ENCODE assay signal across 1 cellular context in the genomic region with DNA sequence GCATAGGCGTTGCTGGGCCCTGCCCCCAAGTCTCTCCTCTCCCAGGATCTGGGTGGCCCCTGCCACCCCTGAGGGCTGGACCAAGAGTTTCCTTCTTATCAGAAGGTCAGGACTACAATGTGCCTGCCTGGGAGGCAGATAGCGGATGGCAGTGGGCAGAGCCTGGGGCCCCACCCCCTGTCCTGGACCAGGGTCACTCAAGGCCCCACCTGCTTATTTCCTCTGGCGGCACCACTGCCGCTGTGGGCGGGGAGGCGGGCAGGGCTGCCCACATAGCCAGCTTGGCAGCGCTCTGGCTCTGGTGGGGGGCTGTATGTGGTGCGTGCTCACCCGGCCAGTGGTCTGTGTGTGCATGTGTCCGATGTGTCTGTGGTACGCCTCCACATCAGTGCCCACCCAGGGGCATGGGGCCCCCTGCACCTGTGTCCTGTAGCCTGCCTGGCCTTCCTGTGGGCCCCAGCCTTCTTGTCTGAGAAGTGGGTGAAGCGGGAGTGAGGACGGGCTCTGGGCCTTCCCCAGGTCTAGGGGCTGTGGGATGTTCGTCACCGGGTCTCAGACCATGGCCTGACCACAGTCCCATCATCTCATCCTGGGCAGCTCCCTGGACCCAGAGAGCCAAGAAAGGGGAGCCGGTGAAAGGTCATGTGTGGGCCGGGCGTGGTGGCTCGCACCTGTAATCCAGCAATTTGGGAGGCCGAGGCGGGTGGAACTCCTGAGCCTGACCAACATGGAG.
TF ChIP-seq lines count a peak whose summit lies in the region.

No MANE protein-coding gene starts in this region.

TF ChIP-seq in IMR-90, 13 proteins besides CTCF, POLR2A, EP300 and RAD21:
- TF ChIP-seq, protein P1, sequence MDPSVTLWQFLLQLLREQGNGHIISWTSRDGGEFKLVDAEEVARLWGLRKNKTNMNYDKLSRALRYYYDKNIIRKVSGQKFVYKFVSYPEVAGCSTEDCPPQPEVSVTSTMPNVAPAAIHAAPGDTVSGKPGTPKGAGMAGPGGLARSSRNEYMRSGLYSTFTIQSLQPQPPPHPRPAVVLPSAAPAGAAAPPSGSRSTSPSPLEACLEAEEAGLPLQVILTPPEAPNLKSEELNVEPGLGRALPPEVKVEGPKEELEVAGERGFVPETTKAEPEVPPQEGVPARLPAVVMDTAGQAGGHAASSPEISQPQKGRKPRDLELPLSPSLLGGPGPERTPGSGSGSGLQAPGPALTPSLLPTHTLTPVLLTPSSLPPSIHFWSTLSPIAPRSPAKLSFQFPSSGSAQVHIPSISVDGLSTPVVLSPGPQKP (IDR thresholded peaks at IDR 0.05; ENCODE audit: borderline replicate concordance, low read depth, low read length), result no peak
- no peak for TF ChIP-seq BHLHE40 (IDR thresholded peaks at IDR 0.05; ENCODE audit: low read depth, low read length)
- TF ChIP-seq MAFK (IDR thresholded peaks at IDR 0.05; ENCODE audit: low read depth, low read length), result no peak
- no peak for TF ChIP-seq MXI1 (IDR thresholded peaks at IDR 0.05; ENCODE audit: borderline replicate concordance, low read depth, low read length)
- TF ChIP-seq MAZ (IDR thresholded peaks at IDR 0.05; ENCODE audit: borderline replicate concordance, low read depth, low read length), result no peak
TF ChIP-seq in IMR-90: peak in this region for 0.
